Comparison of ENCODE assay signal across 8 cellular contexts in the genomic region with DNA sequence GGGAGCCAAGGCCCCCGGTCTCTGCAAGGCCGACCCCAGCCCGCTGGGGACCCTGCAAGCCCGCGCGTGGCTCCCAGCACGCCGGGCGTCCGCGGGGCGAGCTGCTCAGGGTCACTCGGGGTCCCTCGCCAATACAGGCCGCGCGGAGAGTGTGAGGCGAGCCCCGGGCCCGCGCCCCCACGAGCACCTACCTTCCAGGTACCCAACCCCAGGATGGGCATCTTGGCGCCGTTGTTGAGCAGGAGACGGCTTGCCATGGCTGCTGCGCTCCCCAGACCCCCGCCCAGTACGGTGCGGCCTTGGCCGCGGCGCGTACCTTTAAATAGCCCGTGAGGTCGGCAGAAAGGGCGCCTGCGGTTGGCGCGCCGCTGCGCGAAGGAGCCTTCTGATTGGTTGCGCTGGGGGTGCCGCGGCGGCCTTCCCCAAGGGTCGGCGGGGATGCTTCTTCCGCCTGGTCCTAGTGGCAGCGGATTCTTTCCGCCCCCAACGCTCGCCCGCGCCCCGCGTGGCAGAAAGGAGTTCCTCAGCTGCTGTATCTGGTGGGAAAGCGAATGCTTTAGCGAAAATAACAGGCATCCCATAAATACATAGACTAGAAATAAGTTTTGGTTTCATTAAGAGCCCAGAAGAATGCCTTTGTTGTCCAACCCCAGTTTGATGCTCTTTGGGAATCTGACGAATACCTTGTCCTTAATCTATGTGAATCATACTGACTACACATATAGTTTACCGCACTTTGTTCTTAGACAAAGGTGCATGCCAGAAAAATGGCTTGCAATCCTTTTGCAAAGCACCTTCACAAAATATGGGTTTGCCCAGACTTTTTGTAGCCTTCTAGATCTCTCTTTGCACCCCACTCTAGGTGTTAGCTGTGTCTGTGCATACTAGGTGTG. TPM values are rescaled to one million over a fixed set of nuclear protein-coding genes. Genes with fewer than 3 reads are reported as not detected.
DNase-seq lines count a peak whose midpoint lies in the region; ATAC-seq and TF ChIP-seq lines count a peak whose summit lies in the region.

AKR1B1 (minus strand) TSS at position 295 of the 893 bp plus-strand sequence; CDS start at position 257, 38 bp downstream.

- POLR2A ChIA-PET in T-cell (lab: Charles Lee) = no interaction called here

- peaks cover 5% of the 10 kb centered on the region for H3K36me3 Mint-ChIP-seq in T-cell

- peaks cover 0 to 35% of the 10 kb centered on the region in 2 donors for H3K4me1 ChIP-seq in right atrium auricular region
- peaks cover 0 to 3% of the 10 kb centered on the region in 2 donors for H3K4me1 ChIP-seq in uterus

- H3K4me1 Mint-ChIP-seq in T-cell = peaks cover 39 to 51% (median 50%) of the 10 kb centered on the region in 3 donors

- CTCF ChIA-PET in T-cell (lab: Charles Lee) = interaction anchor here (0.9 to 1.6 kb wide), 4 partner anchors 26 to 756 kb away, joined by 3 to 4 read pairs (median 4); partner anchors contain the start of genes AGBL3 (in 1 of the 2) and SLC35B4 (in 1 of the 2)

- ATAC-seq in HG02588 (IDR thresholded peaks at IDR 0.05; ENCODE audit: unreplicated experiment) = peak; percentile 92
- ATAC-seq in T-cell (replicated peaks in 1 of 4) = peak; percentile 89 to 91 (median 90)

- intact Hi-C loops in uterus (cut with DNase I; ENCODE audit: low total_unique reads) = no loop called here

- H3K4me3 Mint-ChIP-seq in T-cell = peak within 1 kb of the TSS; percentile 86 to 91 (median 87)

- H3K9me3 Mint-ChIP-seq in T-cell = peaks cover 0 to 2% (median under 1%) of the 10 kb centered on the region in 3 donors

- peak within 1 kb of the TSS; percentile 73 to 82 for H3K27ac Mint-ChIP-seq in T-cell

- H3K4me3 ChIP-seq in right atrium auricular region (peak within 1 kb of the TSS; percentile 95 to 98), uterus (peak within 1 kb of the TSS; percentile 69 to 77)

- DNase-seq in NCI-H1417 (lab: John Stamatoyannopoulos, UW) (peak; percentile 92 to 98 (median 97)), T-cell (peak; percentile 71 to 90 (median 82)), right atrium auricular region (ENCODE audit: low spot score) (peak; percentile 95), putamen (ENCODE audit: low spot score) (peak; percentile 91), uterus (peak; percentile 89 to 92)

- H3K27ac ChIP-seq in angular gyrus (ENCODE audit: low read depth, low read length) (peak within 1 kb of the TSS; percentile 58), right atrium auricular region (peak within 1 kb of the TSS; percentile 96 to 99), uterus (peak within 1 kb of the TSS; percentile 84 to 91)

- TF ChIP-seq POLR2A in GM10847 (IDR thresholded peaks at IDR 0.05; ENCODE audit: extremely low read depth, insufficient read length) (peak; percentile 31), uterus (IDR thresholded peaks at IDR 0.05) (peak; percentile 52 to 77)

- H3K27me3 Mint-ChIP-seq in T-cell = no peaks in the 10 kb centered on the region

- H3K27me3 ChIP-seq in right atrium auricular region = no peaks in the 10 kb centered on the region
- H3K27me3 ChIP-seq in uterus = no peaks in the 10 kb centered on the region

- TF ChIP-seq CTCF in right atrium auricular region (IDR thresholded peaks at IDR 0.05) (peak; percentile 27 to 65), uterus (IDR thresholded peaks at IDR 0.05) (peak; percentile 45 to 77 (median 62))

- H3K9me3 ChIP-seq in right atrium auricular region = peaks cover 0 to 2% of the 10 kb centered on the region in 2 donors
- H3K9me3 ChIP-seq in uterus = no peaks in the 10 kb centered on the region

- H3K36me3 ChIP-seq in right atrium auricular region (peaks cover 5% of the 10 kb centered on the region), uterus (no peaks in the 10 kb centered on the region)

RNA-seq across cellular contexts. Expression of gene AKR1B1, which starts in this region (rescaled TPM):
- total RNA-seq in T-cell (10 to 100 TPM; 64.3 to 92.4 (median 85.3) TPM), right atrium auricular region (100 to 1,000 TPM in 1 of 2 donors, 10 to 100 TPM in 1; 69.1 to 261 TPM), uterus (10 to 100 TPM; 10.8 to 69.3 (median 40.8) TPM)

Comparison
In these comparisons a context has a peak if more than half of its experiments do, and no peak if none do; other contexts are left out.
1. Peak in every context shown above with its lines: DNase-seq, ATAC-seq, H3K4me3 ChIP-seq and H3K27ac ChIP-seq.